Comparison of ENCODE assay signal across 1 cellular context in the genomic region with DNA sequence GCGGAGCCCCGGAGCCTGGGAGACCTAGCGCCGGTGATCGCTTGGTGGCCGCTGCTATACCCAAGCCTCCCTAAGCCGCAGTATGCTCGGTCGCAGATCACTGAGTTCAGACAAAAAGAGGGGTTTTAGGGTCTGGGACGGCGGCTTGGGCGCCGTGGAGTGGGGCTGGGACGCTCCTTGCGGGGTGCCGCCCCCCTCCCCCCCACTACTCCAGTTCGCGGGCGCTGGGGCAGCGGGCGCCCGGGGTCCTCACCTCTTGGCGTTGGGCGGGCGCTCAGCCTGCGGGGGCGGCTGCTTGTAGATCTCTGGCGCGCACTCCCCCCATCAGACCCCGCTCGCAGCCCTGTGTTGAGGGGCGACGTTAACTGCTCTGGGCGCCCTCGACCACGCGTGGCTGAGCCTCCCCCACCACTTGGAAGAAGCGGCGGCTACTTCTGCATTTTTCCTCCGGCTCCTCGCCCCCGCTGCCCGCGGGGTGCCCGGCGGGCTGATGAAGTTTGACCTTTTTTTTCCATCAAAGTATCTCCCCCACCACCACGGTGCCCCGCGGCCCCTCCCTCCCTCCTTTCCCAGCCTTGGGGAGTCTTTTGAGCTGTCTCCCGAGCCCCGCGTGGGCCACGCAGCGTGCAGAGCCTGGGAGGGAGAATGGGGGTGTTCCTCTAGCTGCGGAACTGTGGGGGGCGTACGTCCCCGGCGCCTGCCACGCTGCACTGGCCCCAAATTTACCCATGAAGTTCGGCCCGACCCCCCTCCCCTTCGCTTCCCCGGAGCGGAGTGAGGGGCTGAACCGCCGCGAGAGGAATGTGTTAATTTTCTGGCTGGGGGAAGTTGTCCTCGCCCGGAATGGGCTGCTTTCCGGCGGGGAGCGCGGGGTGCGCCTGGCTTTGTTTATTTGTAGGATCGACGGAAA.
TF ChIP-seq lines count a peak whose summit lies in the region.

No MANE protein-coding gene starts in this region.

TF ChIP-seq in HepG2, 621 proteins besides CTCF, POLR2A, EP300 and RAD21 (continued from another document and continues in another):
- no peak for TF ChIP-seq SOX13 (IDR thresholded peaks at IDR 0.05)
- TF ChIP-seq SOX13 (CRISPR knock-in tag; conservative IDR thresholded peaks at IDR 0.05 in 1 of 2, IDR thresholded peaks at IDR 0.05 in 1 of 2), result no peak
- no peak for TF ChIP-seq DNMT1 (CRISPR knock-in tag; IDR thresholded peaks at IDR 0.05)
- no peak for TF ChIP-seq MATR3 (CRISPR knock-in tag; IDR thresholded peaks at IDR 0.05)
- TF ChIP-seq MED1 (CRISPR knock-in tag; IDR thresholded peaks at IDR 0.05), result 0 out of 2 replicates have a peak, but pooled peaks have one; percentile 16
- TF ChIP-seq, protein P1, sequence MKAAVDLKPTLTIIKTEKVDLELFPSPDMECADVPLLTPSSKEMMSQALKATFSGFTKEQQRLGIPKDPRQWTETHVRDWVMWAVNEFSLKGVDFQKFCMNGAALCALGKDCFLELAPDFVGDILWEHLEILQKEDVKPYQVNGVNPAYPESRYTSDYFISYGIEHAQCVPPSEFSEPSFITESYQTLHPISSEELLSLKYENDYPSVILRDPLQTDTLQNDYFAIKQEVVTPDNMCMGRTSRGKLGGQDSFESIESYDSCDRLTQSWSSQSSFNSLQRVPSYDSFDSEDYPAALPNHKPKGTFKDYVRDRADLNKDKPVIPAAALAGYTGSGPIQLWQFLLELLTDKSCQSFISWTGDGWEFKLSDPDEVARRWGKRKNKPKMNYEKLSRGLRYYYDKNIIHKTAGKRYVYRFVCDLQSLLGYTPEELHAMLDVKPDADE (CRISPR knock-in tag; IDR thresholded peaks at IDR 0.05), result no peak
- no peak for TF ChIP-seq CAMTA2 (CRISPR knock-in tag; IDR thresholded peaks at IDR 0.05; ENCODE audit: borderline replicate concordance)
- TF ChIP-seq, protein P2, sequence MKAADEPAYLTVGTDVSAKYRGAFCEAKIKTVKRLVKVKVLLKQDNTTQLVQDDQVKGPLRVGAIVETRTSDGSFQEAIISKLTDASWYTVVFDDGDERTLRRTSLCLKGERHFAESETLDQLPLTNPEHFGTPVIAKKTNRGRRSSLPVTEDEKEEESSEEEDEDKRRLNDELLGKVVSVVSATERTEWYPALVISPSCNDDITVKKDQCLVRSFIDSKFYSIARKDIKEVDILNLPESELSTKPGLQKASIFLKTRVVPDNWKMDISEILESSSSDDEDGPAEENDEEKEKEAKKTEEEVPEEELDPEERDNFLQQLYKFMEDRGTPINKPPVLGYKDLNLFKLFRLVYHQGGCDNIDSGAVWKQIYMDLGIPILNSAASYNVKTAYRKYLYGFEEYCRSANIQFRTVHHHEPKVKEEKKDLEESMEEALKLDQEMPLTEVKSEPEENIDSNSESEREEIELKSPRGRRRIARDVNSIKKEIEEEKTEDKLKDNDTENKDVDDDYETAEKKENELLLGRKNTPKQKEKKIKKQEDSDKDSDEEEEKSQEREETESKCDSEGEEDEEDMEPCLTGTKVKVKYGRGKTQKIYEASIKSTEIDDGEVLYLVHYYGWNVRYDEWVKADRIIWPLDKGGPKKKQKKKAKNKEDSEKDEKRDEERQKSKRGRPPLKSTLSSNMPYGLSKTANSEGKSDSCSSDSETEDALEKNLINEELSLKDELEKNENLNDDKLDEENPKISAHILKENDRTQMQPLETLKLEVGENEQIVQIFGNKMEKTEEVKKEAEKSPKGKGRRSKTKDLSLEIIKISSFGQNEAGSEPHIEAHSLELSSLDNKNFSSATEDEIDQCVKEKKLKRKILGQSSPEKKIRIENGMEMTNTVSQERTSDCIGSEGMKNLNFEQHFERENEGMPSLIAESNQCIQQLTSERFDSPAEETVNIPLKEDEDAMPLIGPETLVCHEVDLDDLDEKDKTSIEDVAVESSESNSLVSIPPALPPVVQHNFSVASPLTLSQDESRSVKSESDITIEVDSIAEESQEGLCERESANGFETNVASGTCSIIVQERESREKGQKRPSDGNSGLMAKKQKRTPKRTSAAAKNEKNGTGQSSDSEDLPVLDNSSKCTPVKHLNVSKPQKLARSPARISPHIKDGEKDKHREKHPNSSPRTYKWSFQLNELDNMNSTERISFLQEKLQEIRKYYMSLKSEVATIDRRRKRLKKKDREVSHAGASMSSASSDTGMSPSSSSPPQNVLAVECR (CRISPR knock-in tag; IDR thresholded peaks at IDR 0.05; ENCODE audit: borderline replicate concordance), result peak; percentile 7; the same call in 1 of the 2 replicates
- TF ChIP-seq PHF21A (CRISPR knock-in tag; IDR thresholded peaks at IDR 0.05), result no peak
- no peak for TF ChIP-seq ZMAT3 (CRISPR knock-in tag; conservative IDR thresholded peaks at IDR 0.05)
- TF ChIP-seq, protein P3, sequence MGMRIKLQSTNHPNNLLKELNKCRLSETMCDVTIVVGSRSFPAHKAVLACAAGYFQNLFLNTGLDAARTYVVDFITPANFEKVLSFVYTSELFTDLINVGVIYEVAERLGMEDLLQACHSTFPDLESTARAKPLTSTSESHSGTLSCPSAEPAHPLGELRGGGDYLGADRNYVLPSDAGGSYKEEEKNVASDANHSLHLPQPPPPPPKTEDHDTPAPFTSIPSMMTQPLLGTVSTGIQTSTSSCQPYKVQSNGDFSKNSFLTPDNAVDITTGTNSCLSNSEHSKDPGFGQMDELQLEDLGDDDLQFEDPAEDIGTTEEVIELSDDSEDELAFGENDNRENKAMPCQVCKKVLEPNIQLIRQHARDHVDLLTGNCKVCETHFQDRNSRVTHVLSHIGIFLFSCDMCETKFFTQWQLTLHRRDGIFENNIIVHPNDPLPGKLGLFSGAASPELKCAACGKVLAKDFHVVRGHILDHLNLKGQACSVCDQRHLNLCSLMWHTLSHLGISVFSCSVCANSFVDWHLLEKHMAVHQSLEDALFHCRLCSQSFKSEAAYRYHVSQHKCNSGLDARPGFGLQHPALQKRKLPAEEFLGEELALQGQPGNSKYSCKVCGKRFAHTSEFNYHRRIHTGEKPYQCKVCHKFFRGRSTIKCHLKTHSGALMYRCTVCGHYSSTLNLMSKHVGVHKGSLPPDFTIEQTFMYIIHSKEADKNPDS (CRISPR knock-in tag; IDR thresholded peaks at IDR 0.05), result no peak
- TF ChIP-seq ZSCAN21 (CRISPR knock-in tag; IDR thresholded peaks at IDR 0.05; ENCODE audit: borderline replicate concordance), result no peak
- no peak for TF ChIP-seq ZNF33B (CRISPR knock-in tag; IDR thresholded peaks at IDR 0.05)
- TF ChIP-seq, protein P4, sequence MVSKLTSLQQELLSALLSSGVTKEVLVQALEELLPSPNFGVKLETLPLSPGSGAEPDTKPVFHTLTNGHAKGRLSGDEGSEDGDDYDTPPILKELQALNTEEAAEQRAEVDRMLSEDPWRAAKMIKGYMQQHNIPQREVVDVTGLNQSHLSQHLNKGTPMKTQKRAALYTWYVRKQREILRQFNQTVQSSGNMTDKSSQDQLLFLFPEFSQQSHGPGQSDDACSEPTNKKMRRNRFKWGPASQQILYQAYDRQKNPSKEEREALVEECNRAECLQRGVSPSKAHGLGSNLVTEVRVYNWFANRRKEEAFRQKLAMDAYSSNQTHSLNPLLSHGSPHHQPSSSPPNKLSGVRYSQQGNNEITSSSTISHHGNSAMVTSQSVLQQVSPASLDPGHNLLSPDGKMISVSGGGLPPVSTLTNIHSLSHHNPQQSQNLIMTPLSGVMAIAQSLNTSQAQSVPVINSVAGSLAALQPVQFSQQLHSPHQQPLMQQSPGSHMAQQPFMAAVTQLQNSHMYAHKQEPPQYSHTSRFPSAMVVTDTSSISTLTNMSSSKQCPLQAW (CRISPR knock-in tag; IDR thresholded peaks at IDR 0.05), result 0 out of 2 replicates have a peak, but pooled peaks have one; percentile 21
- peak; percentile 60 for TF ChIP-seq RBFOX2 (IDR thresholded peaks at IDR 0.05; ENCODE audit: low read depth, low read length)
- no peak for TF ChIP-seq ZNF703 (CRISPR knock-in tag; IDR thresholded peaks at IDR 0.05; ENCODE audit: borderline replicate concordance)
- no peak; the same call in 1 of the 2 replicates for TF ChIP-seq REL (CRISPR knock-in tag; conservative IDR thresholded peaks at IDR 0.05)
- TF ChIP-seq, protein P5, sequence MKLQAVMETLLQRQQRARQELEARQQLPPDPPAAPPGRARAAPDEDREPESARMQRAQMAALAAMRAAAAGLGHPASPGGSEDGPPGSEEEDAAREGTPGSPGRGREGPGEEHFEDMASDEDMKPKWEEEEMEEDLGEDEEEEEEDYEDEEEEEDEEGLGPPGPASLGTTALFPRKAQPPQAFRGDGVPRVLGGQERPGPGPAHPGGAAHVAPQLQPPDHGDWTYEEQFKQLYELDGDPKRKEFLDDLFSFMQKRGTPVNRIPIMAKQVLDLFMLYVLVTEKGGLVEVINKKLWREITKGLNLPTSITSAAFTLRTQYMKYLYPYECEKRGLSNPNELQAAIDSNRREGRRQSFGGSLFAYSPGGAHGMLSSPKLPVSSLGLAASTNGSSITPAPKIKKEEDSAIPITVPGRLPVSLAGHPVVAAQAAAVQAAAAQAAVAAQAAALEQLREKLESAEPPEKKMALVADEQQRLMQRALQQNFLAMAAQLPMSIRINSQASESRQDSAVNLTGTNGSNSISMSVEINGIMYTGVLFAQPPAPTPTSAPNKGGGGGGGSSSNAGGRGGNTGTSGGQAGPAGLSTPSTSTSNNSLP (IDR thresholded peaks at IDR 0.05; ENCODE audit: low read depth, low read length), result no peak
- 0 out of 2 replicates have a peak, but pooled peaks have one; percentile 11 for TF ChIP-seq SPEN (CRISPR knock-in tag; IDR thresholded peaks at IDR 0.05; ENCODE audit: low read depth)
- TF ChIP-seq, protein P6, sequence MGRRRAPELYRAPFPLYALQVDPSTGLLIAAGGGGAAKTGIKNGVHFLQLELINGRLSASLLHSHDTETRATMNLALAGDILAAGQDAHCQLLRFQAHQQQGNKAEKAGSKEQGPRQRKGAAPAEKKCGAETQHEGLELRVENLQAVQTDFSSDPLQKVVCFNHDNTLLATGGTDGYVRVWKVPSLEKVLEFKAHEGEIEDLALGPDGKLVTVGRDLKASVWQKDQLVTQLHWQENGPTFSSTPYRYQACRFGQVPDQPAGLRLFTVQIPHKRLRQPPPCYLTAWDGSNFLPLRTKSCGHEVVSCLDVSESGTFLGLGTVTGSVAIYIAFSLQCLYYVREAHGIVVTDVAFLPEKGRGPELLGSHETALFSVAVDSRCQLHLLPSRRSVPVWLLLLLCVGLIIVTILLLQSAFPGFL (CRISPR knock-in tag; IDR thresholded peaks at IDR 0.05), result no peak
- TF ChIP-seq, protein P7, sequence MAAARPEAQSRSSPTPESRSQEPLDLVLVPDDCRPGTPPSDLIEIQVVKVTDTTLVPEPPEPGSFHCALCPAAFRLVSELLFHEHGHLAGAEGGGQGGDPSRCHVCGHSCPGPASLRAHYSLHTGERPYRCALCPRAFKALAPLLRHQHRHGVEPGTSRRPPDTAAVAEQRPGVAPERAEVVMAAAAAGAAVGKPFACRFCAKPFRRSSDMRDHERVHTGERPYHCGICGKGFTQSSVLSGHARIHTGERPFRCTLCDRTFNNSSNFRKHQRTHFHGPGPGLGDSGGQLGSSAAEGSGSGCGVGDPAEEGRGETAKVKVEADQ (CRISPR knock-in tag; IDR thresholded peaks at IDR 0.05; ENCODE audit: borderline replicate concordance), result no peak
- 0 out of 2 replicates have a peak, but pooled peaks have one; percentile 2 for TF ChIP-seq NAIF1 (CRISPR knock-in tag; IDR thresholded peaks at IDR 0.05; ENCODE audit: borderline replicate concordance)
- TF ChIP-seq, protein P8, sequence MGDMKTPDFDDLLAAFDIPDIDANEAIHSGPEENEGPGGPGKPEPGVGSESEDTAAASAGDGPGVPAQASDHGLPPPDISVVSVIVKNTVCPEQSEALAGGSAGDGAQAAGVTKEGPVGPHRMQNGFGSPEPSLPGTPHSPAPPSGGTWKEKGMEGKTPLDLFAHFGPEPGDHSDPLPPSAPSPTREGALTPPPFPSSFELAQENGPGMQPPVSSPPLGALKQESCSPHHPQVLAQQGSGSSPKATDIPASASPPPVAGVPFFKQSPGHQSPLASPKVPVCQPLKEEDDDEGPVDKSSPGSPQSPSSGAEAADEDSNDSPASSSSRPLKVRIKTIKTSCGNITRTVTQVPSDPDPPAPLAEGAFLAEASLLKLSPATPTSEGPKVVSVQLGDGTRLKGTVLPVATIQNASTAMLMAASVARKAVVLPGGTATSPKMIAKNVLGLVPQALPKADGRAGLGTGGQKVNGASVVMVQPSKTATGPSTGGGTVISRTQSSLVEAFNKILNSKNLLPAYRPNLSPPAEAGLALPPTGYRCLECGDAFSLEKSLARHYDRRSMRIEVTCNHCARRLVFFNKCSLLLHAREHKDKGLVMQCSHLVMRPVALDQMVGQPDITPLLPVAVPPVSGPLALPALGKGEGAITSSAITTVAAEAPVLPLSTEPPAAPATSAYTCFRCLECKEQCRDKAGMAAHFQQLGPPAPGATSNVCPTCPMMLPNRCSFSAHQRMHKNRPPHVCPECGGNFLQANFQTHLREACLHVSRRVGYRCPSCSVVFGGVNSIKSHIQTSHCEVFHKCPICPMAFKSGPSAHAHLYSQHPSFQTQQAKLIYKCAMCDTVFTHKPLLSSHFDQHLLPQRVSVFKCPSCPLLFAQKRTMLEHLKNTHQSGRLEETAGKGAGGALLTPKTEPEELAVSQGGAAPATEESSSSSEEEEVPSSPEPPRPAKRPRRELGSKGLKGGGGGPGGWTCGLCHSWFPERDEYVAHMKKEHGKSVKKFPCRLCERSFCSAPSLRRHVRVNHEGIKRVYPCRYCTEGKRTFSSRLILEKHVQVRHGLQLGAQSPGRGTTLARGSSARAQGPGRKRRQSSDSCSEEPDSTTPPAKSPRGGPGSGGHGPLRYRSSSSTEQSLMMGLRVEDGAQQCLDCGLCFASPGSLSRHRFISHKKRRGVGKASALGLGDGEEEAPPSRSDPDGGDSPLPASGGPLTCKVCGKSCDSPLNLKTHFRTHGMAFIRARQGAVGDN (CRISPR knock-in tag; IDR thresholded peaks at IDR 0.05), result peak; percentile 15
- TF ChIP-seq, protein P9, sequence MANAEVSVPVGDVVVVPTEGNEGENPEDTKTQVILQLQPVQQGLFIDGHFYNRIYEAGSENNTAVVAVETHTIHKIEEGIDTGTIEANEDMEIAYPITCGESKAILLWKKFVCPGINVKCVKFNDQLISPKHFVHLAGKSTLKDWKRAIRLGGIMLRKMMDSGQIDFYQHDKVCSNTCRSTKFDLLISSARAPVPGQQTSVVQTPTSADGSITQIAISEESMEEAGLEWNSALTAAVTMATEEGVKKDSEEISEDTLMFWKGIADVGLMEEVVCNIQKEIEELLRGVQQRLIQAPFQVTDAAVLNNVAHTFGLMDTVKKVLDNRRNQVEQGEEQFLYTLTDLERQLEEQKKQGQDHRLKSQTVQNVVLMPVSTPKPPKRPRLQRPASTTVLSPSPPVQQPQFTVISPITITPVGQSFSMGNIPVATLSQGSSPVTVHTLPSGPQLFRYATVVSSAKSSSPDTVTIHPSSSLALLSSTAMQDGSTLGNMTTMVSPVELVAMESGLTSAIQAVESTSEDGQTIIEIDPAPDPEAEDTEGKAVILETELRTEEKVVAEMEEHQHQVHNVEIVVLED (CRISPR knock-in tag; IDR thresholded peaks at IDR 0.05; ENCODE audit: borderline replicate concordance), result no peak
- TF ChIP-seq, protein P10, sequence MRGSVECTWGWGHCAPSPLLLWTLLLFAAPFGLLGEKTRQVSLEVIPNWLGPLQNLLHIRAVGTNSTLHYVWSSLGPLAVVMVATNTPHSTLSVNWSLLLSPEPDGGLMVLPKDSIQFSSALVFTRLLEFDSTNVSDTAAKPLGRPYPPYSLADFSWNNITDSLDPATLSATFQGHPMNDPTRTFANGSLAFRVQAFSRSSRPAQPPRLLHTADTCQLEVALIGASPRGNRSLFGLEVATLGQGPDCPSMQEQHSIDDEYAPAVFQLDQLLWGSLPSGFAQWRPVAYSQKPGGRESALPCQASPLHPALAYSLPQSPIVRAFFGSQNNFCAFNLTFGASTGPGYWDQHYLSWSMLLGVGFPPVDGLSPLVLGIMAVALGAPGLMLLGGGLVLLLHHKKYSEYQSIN (CRISPR knock-in tag; IDR thresholded peaks at IDR 0.05; ENCODE audit: borderline replicate concordance), result no peak
